In the genomic region with DNA sequence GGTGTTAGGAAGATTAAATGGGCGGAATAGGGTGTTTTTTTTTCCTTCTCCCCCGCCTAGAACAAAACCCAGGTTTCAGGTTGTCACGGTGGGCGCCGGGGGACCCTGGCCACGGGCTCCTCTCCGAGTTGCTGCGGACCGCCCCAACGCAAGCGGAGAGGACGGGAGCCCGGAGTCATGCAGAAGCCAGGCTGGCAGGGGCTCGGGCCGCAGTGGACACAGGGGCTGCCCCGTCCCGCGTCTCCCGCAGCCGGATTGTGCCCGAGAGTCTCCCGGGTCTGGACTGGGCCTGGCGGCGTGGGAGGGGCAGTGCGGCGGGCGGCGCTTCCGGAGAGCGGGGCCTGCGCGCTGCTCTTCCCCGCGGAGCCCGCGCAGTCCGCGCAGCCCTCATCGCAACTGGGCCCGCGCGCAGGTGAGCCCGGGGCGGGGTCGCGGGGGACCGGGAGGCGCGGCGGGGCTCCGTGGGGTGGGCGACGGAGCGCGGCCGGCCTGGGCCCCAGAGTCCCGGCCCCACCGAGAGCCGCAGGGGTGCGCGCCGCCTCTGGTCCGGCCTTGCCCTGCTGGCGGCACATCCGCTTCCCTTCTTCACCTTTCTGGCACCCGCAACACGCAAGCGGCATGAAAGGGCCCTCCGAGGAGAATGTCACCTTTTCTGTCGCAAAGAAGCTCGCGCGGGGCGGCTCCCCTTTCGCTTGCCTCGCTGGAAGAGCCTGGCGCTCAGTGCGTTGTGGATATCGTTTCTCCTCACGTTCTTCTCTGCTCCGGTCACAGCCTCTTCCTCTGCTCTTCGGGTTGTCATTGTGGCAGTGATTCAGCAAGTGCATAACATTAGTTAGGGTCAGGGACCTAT, we compare ENCODE assay signal across 1 cellular context.
TF ChIP-seq lines count a peak whose summit lies in the region.

A gene with protein sequence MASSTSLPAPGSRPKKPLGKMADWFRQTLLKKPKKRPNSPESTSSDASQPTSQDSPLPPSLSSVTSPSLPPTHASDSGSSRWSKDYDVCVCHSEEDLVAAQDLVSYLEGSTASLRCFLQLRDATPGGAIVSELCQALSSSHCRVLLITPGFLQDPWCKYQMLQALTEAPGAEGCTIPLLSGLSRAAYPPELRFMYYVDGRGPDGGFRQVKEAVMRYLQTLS (plus strand): TSS at position 352 of the 850 bp plus-strand sequence. CDS start 7,802 bp downstream, outside the sequence.

TF ChIP-seq in K562, 482 proteins besides CTCF, POLR2A, EP300 and RAD21 (continued from another document and continues in another):
- TF ChIP-seq, protein P1, sequence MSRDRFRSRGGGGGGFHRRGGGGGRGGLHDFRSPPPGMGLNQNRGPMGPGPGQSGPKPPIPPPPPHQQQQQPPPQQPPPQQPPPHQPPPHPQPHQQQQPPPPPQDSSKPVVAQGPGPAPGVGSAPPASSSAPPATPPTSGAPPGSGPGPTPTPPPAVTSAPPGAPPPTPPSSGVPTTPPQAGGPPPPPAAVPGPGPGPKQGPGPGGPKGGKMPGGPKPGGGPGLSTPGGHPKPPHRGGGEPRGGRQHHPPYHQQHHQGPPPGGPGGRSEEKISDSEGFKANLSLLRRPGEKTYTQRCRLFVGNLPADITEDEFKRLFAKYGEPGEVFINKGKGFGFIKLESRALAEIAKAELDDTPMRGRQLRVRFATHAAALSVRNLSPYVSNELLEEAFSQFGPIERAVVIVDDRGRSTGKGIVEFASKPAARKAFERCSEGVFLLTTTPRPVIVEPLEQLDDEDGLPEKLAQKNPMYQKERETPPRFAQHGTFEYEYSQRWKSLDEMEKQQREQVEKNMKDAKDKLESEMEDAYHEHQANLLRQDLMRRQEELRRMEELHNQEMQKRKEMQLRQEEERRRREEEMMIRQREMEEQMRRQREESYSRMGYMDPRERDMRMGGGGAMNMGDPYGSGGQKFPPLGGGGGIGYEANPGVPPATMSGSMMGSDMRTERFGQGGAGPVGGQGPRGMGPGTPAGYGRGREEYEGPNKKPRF (IDR thresholded peaks at IDR 0.05; ENCODE audit: low read depth, low read length): no peak
- TF ChIP-seq HMGN3 (IDR thresholded peaks at IDR 0.05; ENCODE audit: borderline replicate concordance, extremely low read depth, insufficient read length, low read depth, low read length) (peak; percentile 51), TAF1 (IDR thresholded peaks at IDR 0.05; ENCODE audit: control insufficient read depth, extremely low read depth, insufficient read depth, low read length, severe bottlenecking) (peak; percentile 48), CXXC5 (CRISPR knock-in tag; IDR thresholded peaks at IDR 0.05) (peak; percentile 84), MTA1 (IDR thresholded peaks at IDR 0.05; ENCODE audit: borderline replicate concordance) (no peak), GATAD2B (IDR thresholded peaks at IDR 0.05; ENCODE audit: borderline replicate concordance) (peak; percentile 68), PURB (CRISPR knock-in tag; IDR thresholded peaks at IDR 0.05; ENCODE audit: low read depth) (no peak), SMARCC2 (IDR thresholded peaks at IDR 0.05; ENCODE audit: low read depth) (no peak; the same call in 1 of the 2 replicates), SRSF3 (IDR thresholded peaks at IDR 0.05; ENCODE audit: insufficient read depth, low read length) (no peak), POLR2AphosphoS5 (IDR thresholded peaks at IDR 0.05; ENCODE audit: control insufficient read depth, insufficient read depth, low read depth, low read length) (peak; percentile 1; the same call in 1 of the 2 replicates), BHLHE40 (IDR thresholded peaks at IDR 0.05; ENCODE audit: low read length) (peak; percentile 68), THRAP3 (IDR thresholded peaks at IDR 0.05; ENCODE audit: borderline replicate concordance) (no peak), RB1 (IDR thresholded peaks at IDR 0.05; ENCODE audit: low read depth) (peak; percentile 80; the same call in 1 of the 2 replicates), SMARCA4 (IDR thresholded peaks at IDR 0.05) (no peak; the same call in 1 of the 2 replicates), NFATC3 (IDR thresholded peaks at IDR 0.05) (no peak), HDAC6 (IDR thresholded peaks at IDR 0.05; ENCODE audit: low read depth, low read length) (no peak), SMAD1 (IDR thresholded peaks at IDR 0.05; ENCODE audit: low read depth, low read length, partially characterized antibody) (no peak), EP400 (IDR thresholded peaks at IDR 0.05) (peak; percentile 62; the same call in 1 of the 2 replicates), ZSCAN29 (IDR thresholded peaks at IDR 0.05) (no peak), TOE1 (IDR thresholded peaks at IDR 0.05; ENCODE audit: borderline replicate concordance) (no peak), TOE1 (CRISPR knock-in tag; IDR thresholded peaks at IDR 0.05; ENCODE audit: borderline replicate concordance, low read depth) (0 out of 2 replicates have a peak, but pooled peaks have one; percentile 28), CCAR2 (IDR thresholded peaks at IDR 0.05; ENCODE audit: low read depth, low read length) (no peak), ZBTB8A (IDR thresholded peaks at IDR 0.05; ENCODE audit: partially characterized antibody) (no peak), CBX3 (IDR thresholded peaks at IDR 0.05; ENCODE audit: borderline replicate concordance in 1 of 2, low read length in 2 of 2) (0 out of 3 replicates have a peak, but pooled peaks of 1 of the 2 experiments have one; percentile 16)
- TF ChIP-seq, protein P2, sequence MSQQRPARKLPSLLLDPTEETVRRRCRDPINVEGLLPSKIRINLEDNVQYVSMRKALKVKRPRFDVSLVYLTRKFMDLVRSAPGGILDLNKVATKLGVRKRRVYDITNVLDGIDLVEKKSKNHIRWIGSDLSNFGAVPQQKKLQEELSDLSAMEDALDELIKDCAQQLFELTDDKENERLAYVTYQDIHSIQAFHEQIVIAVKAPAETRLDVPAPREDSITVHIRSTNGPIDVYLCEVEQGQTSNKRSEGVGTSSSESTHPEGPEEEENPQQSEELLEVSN (IDR thresholded peaks at IDR 0.05; ENCODE audit: borderline replicate concordance in 1 of 2, extremely low read depth in 1 of 2, insufficient read depth in 1 of 2, insufficient read length in 1 of 2, low read depth in 1 of 2, low read length in 1 of 2, poor library complexity in 1 of 2, severe bottlenecking in 1 of 2): peak in 1 of 2 experiments; percentile 50
- TF ChIP-seq, protein P3, sequence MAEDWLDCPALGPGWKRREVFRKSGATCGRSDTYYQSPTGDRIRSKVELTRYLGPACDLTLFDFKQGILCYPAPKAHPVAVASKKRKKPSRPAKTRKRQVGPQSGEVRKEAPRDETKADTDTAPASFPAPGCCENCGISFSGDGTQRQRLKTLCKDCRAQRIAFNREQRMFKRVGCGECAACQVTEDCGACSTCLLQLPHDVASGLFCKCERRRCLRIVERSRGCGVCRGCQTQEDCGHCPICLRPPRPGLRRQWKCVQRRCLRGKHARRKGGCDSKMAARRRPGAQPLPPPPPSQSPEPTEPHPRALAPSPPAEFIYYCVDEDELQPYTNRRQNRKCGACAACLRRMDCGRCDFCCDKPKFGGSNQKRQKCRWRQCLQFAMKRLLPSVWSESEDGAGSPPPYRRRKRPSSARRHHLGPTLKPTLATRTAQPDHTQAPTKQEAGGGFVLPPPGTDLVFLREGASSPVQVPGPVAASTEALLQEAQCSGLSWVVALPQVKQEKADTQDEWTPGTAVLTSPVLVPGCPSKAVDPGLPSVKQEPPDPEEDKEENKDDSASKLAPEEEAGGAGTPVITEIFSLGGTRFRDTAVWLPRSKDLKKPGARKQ (CRISPR knock-in tag; IDR thresholded peaks at IDR 0.05): no peak
- TF ChIP-seq, protein P4, sequence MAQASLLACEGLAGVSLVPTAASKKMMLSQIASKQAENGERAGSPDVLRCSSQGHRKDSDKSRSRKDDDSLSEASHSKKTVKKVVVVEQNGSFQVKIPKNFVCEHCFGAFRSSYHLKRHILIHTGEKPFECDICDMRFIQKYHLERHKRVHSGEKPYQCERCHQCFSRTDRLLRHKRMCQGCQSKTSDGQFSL (CRISPR knock-in tag; IDR thresholded peaks at IDR 0.05): no peak
- TF ChIP-seq, protein P4 (tag; IDR thresholded peaks at IDR 0.05): peak in 1 of 2 experiments; percentile 63; a peak in 1 of 4 replicates
- TF ChIP-seq, protein P5, sequence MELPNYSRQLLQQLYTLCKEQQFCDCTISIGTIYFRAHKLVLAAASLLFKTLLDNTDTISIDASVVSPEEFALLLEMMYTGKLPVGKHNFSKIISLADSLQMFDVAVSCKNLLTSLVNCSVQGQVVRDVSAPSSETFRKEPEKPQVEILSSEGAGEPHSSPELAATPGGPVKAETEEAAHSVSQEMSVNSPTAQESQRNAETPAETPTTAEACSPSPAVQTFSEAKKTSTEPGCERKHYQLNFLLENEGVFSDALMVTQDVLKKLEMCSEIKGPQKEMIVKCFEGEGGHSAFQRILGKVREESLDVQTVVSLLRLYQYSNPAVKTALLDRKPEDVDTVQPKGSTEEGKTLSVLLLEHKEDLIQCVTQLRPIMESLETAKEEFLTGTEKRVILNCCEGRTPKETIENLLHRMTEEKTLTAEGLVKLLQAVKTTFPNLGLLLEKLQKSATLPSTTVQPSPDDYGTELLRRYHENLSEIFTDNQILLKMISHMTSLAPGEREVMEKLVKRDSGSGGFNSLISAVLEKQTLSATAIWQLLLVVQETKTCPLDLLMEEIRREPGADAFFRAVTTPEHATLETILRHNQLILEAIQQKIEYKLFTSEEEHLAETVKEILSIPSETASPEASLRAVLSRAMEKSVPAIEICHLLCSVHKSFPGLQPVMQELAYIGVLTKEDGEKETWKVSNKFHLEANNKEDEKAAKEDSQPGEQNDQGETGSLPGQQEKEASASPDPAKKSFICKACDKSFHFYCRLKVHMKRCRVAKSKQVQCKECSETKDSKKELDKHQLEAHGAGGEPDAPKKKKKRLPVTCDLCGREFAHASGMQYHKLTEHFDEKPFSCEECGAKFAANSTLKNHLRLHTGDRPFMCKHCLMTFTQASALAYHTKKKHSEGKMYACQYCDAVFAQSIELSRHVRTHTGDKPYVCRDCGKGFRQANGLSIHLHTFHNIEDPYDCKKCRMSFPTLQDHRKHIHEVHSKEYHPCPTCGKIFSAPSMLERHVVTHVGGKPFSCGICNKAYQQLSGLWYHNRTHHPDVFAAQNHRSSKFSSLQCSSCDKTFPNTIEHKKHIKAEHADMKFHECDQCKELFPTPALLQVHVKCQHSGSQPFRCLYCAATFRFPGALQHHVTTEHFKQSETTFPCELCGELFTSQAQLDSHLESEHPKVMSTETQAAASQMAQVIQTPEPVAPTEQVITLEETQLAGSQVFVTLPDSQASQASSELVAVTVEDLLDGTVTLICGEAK (IDR thresholded peaks at IDR 0.05): 0 out of 2 replicates have a peak, but pooled peaks have one; percentile 27
- TF ChIP-seq, protein P5 (CRISPR knock-in tag; IDR thresholded peaks at IDR 0.05): no peak
- TF ChIP-seq, protein P6, sequence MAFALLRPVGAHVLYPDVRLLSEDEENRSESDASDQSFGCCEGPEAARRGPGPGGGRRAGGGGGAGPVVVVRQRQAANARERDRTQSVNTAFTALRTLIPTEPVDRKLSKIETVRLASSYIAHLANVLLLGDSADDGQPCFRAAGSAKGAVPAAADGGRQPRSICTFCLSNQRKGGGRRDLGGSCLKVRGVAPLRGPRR (CRISPR knock-in tag; IDR thresholded peaks at IDR 0.05): no peak
- TF ChIP-seq, protein P7, sequence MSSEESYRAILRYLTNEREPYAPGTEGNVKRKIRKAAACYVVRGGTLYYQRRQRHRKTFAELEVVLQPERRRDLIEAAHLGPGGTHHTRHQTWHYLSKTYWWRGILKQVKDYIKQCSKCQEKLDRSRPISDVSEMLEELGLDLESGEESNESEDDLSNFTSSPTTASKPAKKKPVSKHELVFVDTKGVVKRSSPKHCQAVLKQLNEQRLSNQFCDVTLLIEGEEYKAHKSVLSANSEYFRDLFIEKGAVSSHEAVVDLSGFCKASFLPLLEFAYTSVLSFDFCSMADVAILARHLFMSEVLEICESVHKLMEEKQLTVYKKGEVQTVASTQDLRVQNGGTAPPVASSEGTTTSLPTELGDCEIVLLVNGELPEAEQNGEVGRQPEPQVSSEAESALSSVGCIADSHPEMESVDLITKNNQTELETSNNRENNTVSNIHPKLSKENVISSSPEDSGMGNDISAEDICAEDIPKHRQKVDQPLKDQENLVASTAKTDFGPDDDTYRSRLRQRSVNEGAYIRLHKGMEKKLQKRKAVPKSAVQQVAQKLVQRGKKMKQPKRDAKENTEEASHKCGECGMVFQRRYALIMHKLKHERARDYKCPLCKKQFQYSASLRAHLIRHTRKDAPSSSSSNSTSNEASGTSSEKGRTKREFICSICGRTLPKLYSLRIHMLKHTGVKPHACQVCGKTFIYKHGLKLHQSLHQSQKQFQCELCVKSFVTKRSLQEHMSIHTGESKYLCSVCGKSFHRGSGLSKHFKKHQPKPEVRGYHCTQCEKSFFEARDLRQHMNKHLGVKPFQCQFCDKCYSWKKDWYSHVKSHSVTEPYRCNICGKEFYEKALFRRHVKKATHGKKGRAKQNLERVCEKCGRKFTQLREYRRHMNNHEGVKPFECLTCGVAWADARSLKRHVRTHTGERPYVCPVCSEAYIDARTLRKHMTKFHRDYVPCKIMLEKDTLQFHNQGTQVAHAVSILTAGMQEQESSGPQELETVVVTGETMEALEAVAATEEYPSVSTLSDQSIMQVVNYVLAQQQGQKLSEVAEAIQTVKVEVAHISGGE (CRISPR knock-in tag; IDR thresholded peaks at IDR 0.05): peak in 2 of 3 experiments; percentile 69 to 88; a peak in 5 of 6 replicates
- TF ChIP-seq, protein P8, sequence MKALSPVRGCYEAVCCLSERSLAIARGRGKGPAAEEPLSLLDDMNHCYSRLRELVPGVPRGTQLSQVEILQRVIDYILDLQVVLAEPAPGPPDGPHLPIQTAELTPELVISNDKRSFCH (CRISPR knock-in tag; IDR thresholded peaks at IDR 0.05): no peak
- TF ChIP-seq, protein P8 (tag; IDR thresholded peaks at IDR 0.05): no peak
